ENCODE assay signal across 9 cellular contexts in the genomic region with DNA sequence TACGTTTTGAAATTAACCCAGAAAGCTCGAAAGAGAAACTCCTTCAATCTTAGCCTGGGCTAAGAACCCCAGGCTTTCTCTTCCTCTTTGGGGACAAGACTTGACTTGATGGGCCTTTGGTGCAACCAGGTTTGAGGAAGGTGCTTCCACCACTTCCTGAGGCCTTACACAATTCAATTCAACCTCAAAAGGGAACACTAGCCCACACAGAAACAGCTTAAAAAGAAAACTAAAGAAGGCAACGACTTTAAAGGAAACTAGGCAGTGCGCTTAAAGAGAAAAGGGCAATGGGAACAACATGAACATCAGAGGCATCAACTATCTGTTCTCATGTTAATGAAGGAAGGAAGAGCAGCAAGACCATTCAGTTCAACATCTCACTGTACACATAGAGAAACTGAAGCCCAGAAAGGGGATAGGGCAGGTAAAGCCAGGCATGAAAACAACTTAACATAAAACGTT. TPM values are rescaled to one million over a fixed set of nuclear protein-coding genes. Genes with fewer than 3 reads are reported as not detected.
DNase-seq lines count a peak whose midpoint lies in the region; ATAC-seq, FAIRE-seq and TF ChIP-seq lines count a peak whose summit lies in the region.
"Had no signal": no experiment of that assay in that cellular context is flagged by ENCODE, and none has a peak within 500 bp of the region (broad histone marks: within the 10 kb centered on the region; RNA-seq: fewer than 3 reads in every experiment).

No MANE protein-coding gene starts in this region.

- H3K79me2 ChIP-seq in smooth muscle cell (ENCODE audit: low read depth), result no peaks in the 10 kb centered on the region

- no peaks in the 10 kb centered on the region for H3K9me3 ChIP-seq in iPS-20b (ENCODE audit: insufficient read depth, low read depth, low read length)
- H3K9me3 ChIP-seq in smooth muscle cell (replicated peaks; ENCODE audit: low read depth), result no peaks in the 10 kb centered on the region

- no peaks in the 10 kb centered on the region for H3F3A ChIP-seq in smooth muscle cell (ENCODE audit: low read depth)

- 58% methylated on average over 5 of the region's 5 CpGs for WGBS in smooth muscle cell (ENCODE audit: low lambda C conversion rate)

- in situ Hi-C loops in KBM-7 (cut with MboI; ENCODE audit: low pct_unique_long_range_greater_than_20kb, low sequenced_read_pairs), result no loop called here

- H3K27ac ChIP-seq in iPS-20b (ENCODE audit: low read length) (no peak overlapping the region), smooth muscle cell (ENCODE audit: low read depth) (no peak overlapping the region)
- H3K27ac ChIP-seq: cardiac muscle cell had no signal

- intact Hi-C loops in left ventricle myocardium superior (cut with micrococcal nuclease), result no loop called here

- no peak overlapping the region for H2AFZ ChIP-seq in smooth muscle cell (ENCODE audit: low read depth)

- peaks cover 6% of the 10 kb centered on the region; the same call in 1 of the 2 replicates for H3K36me3 ChIP-seq in iPS-20b (ENCODE audit: insufficient read depth, low read depth, low read length)
- H3K36me3 ChIP-seq in smooth muscle cell (ENCODE audit: low read depth), result no peaks in the 10 kb centered on the region
- H3K36me3 ChIP-seq: cardiac muscle cell had no signal

- no peak for DNase-seq in GM18507 (ENCODE audit: extremely low spot score, insufficient read length, low read depth)
- DNase-seq in KBM-7, result peak; percentile 77
- no peak for DNase-seq in urothelium cell line (ENCODE audit: low spot score)
- no peak for DNase-seq in left ventricle myocardium superior
- DNase-seq in AG20443 (ENCODE audit: low spot score), result no peak
- no peak for DNase-seq in smooth muscle cell (lab: John Stamatoyannopoulos, UW; ENCODE audit: unreplicated experiment)

- peak overlapping the region; percentile 3 for H3K4me3 ChIP-seq in iPS-20b (ENCODE audit: low read length)
- no peak overlapping the region for H3K4me3 ChIP-seq in smooth muscle cell
- H3K4me3 ChIP-seq: cardiac muscle cell had no signal

- peak overlapping the region; percentile 18; the same call in 1 of the 2 replicates for H3K9ac ChIP-seq in iPS-20b (ENCODE audit: low read depth, low read length)
- no peak overlapping the region for H3K9ac ChIP-seq in smooth muscle cell (ENCODE audit: low read depth)

- no peak overlapping the region for H3K4me2 ChIP-seq in smooth muscle cell

- TF ChIP-seq CTCF in smooth muscle cell (IDR thresholded peaks at IDR 0.05; ENCODE audit: borderline replicate concordance, insufficient read depth, poor library complexity, severe bottlenecking), result no peak

- no peaks in the 10 kb centered on the region for H3K27me3 ChIP-seq in iPS-20b (ENCODE audit: insufficient read depth, low read length)
- H3K27me3 ChIP-seq in smooth muscle cell (ENCODE audit: low read depth), result no peaks in the 10 kb centered on the region
- H3K27me3 ChIP-seq: cardiac muscle cell had no signal

- peak; percentile 57 for ATAC-seq in GM21576 (IDR thresholded peaks at IDR 0.05; ENCODE audit: unreplicated experiment)
- ATAC-seq in left ventricle myocardium superior, result no peak

- FAIRE-seq in GM18507 (lab: Jason Lieb, UNC), result peak; percentile 98
- FAIRE-seq in urothelium cell line (lab: Jason Lieb, UNC), result no peak

- H3K4me1 ChIP-seq in iPS-20b (ENCODE audit: insufficient read depth, low read length) (peaks cover 46% of the 10 kb centered on the region), smooth muscle cell (ENCODE audit: low read depth) (no peaks in the 10 kb centered on the region)

- H4K20me1 ChIP-seq in smooth muscle cell (ENCODE audit: low read depth), result no peaks in the 10 kb centered on the region

RNA-seq across cellular contexts. Expression of a gene that starts 24.8 kb away (rescaled TPM):
- total RNA-seq in left ventricle myocardium superior, result 7.6 TPM
- total RNA-seq in smooth muscle cell, result 31.7 and 40.6 TPM in 2 replicates
- 20.5 and 22.4 TPM in 2 replicates for polyA plus RNA-seq in smooth muscle cell
